1 cellular context compared by ENCODE assay signal in the genomic region with DNA sequence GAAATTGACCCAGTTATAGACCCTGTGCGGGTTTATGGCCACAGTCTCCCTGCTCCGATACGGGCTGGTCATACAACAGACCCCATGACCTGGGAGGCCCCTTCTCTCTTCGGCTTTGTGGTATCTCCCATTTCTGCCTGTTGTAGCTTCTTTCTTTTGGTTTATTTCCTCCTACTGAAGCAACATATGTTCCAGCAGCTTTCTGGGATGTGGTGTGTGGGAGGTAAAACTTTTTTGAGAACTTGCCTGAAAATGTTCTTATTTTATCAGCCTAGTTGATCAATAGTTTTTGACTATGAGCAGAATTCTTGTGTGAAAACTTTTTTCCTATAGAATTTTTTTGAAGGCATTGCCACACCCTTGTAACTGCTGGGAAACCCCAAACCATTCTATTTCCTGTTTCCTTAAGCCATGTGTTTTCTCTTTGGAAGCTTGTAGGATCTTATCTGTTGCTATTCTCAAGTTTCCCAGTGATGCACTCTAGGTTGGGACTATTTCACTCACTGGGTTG.
TF ChIP-seq lines count a peak whose summit lies in the region.

No MANE protein-coding gene starts in this region.

TF ChIP-seq in GM23338, 12 proteins besides CTCF, POLR2A, EP300 and RAD21 (continued from another document):
- TF ChIP-seq, protein P1, sequence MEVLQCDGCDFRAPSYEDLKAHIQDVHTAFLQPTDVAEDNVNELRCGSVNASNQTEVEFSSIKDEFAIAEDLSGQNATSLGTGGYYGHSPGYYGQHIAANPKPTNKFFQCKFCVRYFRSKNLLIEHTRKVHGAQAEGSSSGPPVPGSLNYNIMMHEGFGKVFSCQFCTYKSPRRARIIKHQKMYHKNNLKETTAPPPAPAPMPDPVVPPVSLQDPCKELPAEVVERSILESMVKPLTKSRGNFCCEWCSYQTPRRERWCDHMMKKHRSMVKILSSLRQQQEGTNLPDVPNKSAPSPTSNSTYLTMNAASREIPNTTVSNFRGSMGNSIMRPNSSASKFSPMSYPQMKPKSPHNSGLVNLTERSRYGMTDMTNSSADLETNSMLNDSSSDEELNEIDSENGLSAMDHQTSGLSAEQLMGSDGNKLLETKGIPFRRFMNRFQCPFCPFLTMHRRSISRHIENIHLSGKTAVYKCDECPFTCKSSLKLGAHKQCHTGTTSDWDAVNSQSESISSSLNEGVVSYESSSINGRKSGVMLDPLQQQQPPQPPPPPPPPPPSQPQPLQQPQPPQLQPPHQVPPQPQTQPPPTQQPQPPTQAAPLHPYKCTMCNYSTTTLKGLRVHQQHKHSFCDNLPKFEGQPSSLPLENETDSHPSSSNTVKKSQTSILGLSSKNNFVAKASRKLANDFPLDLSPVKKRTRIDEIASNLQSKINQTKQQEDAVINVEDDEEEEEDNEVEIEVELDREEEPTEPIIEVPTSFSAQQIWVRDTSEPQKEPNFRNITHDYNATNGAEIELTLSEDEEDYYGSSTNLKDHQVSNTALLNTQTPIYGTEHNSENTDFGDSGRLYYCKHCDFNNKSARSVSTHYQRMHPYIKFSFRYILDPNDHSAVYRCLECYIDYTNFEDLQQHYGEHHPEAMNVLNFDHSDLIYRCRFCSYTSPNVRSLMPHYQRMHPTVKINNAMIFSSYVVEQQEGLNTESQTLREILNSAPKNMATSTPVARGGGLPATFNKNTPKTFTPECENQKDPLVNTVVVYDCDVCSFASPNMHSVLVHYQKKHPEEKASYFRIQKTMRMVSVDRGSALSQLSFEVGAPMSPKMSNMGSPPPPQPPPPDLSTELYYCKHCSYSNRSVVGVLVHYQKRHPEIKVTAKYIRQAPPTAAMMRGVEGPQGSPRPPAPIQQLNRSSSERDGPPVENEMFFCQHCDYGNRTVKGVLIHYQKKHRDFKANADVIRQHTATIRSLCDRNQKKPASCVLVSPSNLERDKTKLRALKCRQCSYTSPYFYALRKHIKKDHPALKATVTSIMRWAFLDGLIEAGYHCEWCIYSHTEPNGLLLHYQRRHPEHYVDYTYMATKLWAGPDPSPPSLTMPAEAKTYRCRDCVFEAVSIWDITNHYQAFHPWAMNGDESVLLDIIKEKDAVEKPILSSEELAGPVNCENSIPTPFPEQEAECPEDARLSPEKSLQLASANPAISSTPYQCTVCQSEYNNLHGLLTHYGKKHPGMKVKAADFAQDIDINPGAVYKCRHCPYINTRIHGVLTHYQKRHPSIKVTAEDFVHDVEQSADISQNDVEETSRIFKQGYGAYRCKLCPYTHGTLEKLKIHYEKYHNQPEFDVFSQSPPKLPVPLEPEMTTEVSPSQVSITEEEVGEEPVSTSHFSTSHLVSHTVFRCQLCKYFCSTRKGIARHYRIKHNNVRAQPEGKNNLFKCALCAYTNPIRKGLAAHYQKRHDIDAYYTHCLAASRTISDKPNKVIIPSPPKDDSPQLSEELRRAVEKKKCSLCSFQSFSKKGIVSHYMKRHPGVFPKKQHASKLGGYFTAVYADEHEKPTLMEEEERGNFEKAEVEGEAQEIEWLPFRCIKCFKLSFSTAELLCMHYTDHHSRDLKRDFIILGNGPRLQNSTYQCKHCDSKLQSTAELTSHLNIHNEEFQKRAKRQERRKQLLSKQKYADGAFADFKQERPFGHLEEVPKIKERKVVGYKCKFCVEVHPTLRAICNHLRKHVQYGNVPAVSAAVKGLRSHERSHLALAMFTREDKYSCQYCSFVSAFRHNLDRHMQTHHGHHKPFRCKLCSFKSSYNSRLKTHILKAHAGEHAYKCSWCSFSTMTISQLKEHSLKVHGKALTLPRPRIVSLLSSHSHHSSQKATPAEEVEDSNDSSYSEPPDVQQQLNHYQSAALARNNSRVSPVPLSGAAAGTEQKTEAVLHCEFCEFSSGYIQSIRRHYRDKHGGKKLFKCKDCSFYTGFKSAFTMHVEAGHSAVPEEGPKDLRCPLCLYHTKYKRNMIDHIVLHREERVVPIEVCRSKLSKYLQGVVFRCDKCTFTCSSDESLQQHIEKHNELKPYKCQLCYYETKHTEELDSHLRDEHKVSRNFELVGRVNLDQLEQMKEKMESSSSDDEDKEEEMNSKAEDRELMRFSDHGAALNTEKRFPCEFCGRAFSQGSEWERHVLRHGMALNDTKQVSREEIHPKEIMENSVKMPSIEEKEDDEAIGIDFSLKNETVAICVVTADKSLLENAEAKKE (CRISPR knock-in tag; IDR thresholded peaks at IDR 0.05) = no peak
- no peak for TF ChIP-seq POLR2AphosphoS5 (IDR thresholded peaks at IDR 0.05; ENCODE audit: low read depth)
- TF ChIP-seq ZNF331 (CRISPR knock-in tag; IDR thresholded peaks at IDR 0.05; ENCODE audit: low read depth) = no peak
